In the genomic region with DNA sequence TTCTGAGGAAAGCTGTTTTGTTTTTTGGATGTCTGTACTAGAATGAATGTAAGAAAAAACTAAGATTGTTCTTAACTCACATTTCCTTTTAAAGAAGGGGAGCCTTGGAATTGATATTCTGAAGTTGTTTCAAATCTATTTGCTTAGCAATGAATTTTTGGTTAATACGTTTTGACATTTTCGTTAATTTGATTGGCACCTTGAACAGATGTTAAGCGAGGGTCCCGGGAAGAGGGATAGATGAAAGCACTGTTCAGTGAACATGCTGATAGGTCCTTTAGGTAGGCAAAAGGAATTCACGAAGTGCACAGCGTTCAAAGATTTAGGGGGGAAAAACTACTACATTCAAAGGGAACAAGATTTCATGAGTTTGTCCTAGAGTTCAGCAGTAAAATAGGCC, we compare ENCODE assay signal across 10 cellular contexts. TPM values are rescaled to one million over a fixed set of nuclear protein-coding genes. Genes with fewer than 3 reads are reported as not detected.
DNase-seq lines count a peak whose midpoint lies in the region; ATAC-seq and TF ChIP-seq lines count a peak whose summit lies in the region.
"Had no signal": no experiment of that assay in that cellular context is flagged by ENCODE, and none has a peak within 500 bp of the region (broad histone marks: within the 10 kb centered on the region; RNA-seq: fewer than 3 reads in every experiment).

No MANE protein-coding gene starts in this region.

- TF ChIP-seq POLR2A in tibial nerve (IDR thresholded peaks at IDR 0.05): no peak

- H3K36me3 ChIP-seq in tibial nerve: peaks cover 0 to 14% (median 0%) of the 10 kb centered on the region in 3 donors

- H3K27ac Mint-ChIP-seq in activated CD8-positive, alpha-beta memory T cell treated with anti-CD3 and anti-CD28 coated beads, Interleukin-2, amount 10 ng/mL, durations not matched to agents 7 days and 5 days: no peak overlapping the region
- no peak overlapping the region for H3K27ac Mint-ChIP-seq in activated CD4-positive, alpha-beta memory T cell treated with anti-CD3 and anti-CD28 coated beads for 36 hours
- no peak overlapping the region for H3K27ac Mint-ChIP-seq in stimulated activated effector memory CD8-positive, alpha-beta T cell treated with anti-CD3 and anti-CD28 coated beads, Interleukin-12 subunit alpha, Interleukin-12 subunit beta, amount 100 ng/mL, for 72 hours

- no peaks in the 10 kb centered on the region for H3K27me3 Mint-ChIP-seq in activated CD8-positive, alpha-beta memory T cell treated with anti-CD3 and anti-CD28 coated beads, Interleukin-2, amount 10 ng/mL, durations not matched to agents 7 days and 5 days
- H3K27me3 Mint-ChIP-seq in activated CD4-positive, alpha-beta memory T cell treated with anti-CD3 and anti-CD28 coated beads for 36 hours: no peaks in the 10 kb centered on the region

- TF ChIP-seq CTCF in fibroblast of villous mesenchyme (IDR thresholded peaks at IDR 0.05; ENCODE audit: insufficient read depth, low read depth, low read length): no peak
- no peak for TF ChIP-seq CTCF in tibial nerve (IDR thresholded peaks at IDR 0.05)

- H3K4me3 ChIP-seq in fibroblast of villous mesenchyme (ENCODE audit: low read depth, low read length) (peak overlapping the region; percentile 91), tibial nerve (peak overlapping the region in 2 of 4 donors; percentile 85 to 91)

- peaks cover 47% of the 10 kb centered on the region for H3K4me1 Mint-ChIP-seq in activated CD8-positive, alpha-beta memory T cell treated with anti-CD3 and anti-CD28 coated beads, Interleukin-2, amount 10 ng/mL, durations not matched to agents 7 days and 5 days
- peaks cover 60% of the 10 kb centered on the region for H3K4me1 Mint-ChIP-seq in activated CD4-positive, alpha-beta memory T cell treated with anti-CD3 and anti-CD28 coated beads for 36 hours (ENCODE audit: low read depth)
- H3K4me1 Mint-ChIP-seq in stimulated activated effector memory CD8-positive, alpha-beta T cell treated with anti-CD3 and anti-CD28 coated beads, Interleukin-12 subunit alpha, Interleukin-12 subunit beta, amount 100 ng/mL, for 72 hours: peaks cover 42% of the 10 kb centered on the region

- peak overlapping the region; percentile 86 for H3K4me3 Mint-ChIP-seq in activated CD8-positive, alpha-beta memory T cell treated with anti-CD3 and anti-CD28 coated beads, Interleukin-2, amount 10 ng/mL, durations not matched to agents 7 days and 5 days
- H3K4me3 Mint-ChIP-seq in activated CD4-positive, alpha-beta memory T cell treated with anti-CD3 and anti-CD28 coated beads for 36 hours: peak overlapping the region; percentile 97
- peak overlapping the region; percentile 87 for H3K4me3 Mint-ChIP-seq in stimulated activated effector memory CD8-positive, alpha-beta T cell treated with anti-CD3 and anti-CD28 coated beads, Interleukin-12 subunit alpha, Interleukin-12 subunit beta, amount 100 ng/mL, for 72 hours

- H3K36me3 Mint-ChIP-seq in activated CD8-positive, alpha-beta memory T cell treated with anti-CD3 and anti-CD28 coated beads, Interleukin-2, amount 10 ng/mL, durations not matched to agents 7 days and 5 days: peaks cover 41% of the 10 kb centered on the region
- H3K36me3 Mint-ChIP-seq in activated CD4-positive, alpha-beta memory T cell treated with anti-CD3 and anti-CD28 coated beads for 36 hours: peaks cover 38% of the 10 kb centered on the region
- peaks cover 40% of the 10 kb centered on the region for H3K36me3 Mint-ChIP-seq in stimulated activated effector memory CD8-positive, alpha-beta T cell treated with anti-CD3 and anti-CD28 coated beads, Interleukin-12 subunit alpha, Interleukin-12 subunit beta, amount 100 ng/mL, for 72 hours

- peaks cover 0 to 63% (median 31%) of the 10 kb centered on the region in 4 donors for H3K4me1 ChIP-seq in tibial nerve

- DNase-seq in activated CD8-positive, alpha-beta memory T cell treated with anti-CD3 and anti-CD28 coated beads, Interleukin-2, amount 10 ng/mL, durations not matched to agents 7 days and 5 days: no peak
- no peak for DNase-seq in activated CD8-positive, alpha-beta memory T cell treated with anti-CD3 and anti-CD28 coated beads, Interleukin-2, amount 50 U/mL, for 4 hours
- no peak for DNase-seq in activated CD4-positive, alpha-beta memory T cell treated with anti-CD3 and anti-CD28 coated beads for 36 hours
- DNase-seq in fibroblast of villous mesenchyme (ENCODE audit: low read depth) (no peak), AG08395 (ENCODE audit: low spot score) (no peak), tibial nerve (ENCODE audit: low spot score in 2 of 2) (no peak), NCI-H1417 (lab: John Stamatoyannopoulos, UW) (no peak)
- no peak for DNase-seq in stimulated activated effector memory CD8-positive, alpha-beta T cell treated with anti-CD3 and anti-CD28 coated beads, Interleukin-12 subunit alpha, Interleukin-12 subunit beta, amount 100 ng/mL, for 72 hours (ENCODE audit: low spot score in 2 of 2)
- DNase-seq: tibial artery had no signal

- intact Hi-C loops in activated CD4-positive, alpha-beta memory T cell treated with anti-CD3 and anti-CD28 coated beads for 36 hours (cut with micrococcal nuclease): no loop called here

- no peaks in the 10 kb centered on the region for H3K27me3 ChIP-seq in tibial nerve
- H3K27me3 ChIP-seq: tibial artery had no signal

- H3K9me3 Mint-ChIP-seq in activated CD8-positive, alpha-beta memory T cell treated with anti-CD3 and anti-CD28 coated beads, Interleukin-2, amount 10 ng/mL, durations not matched to agents 7 days and 5 days (ENCODE audit: low read depth): peaks cover 3% of the 10 kb centered on the region
- H3K9me3 Mint-ChIP-seq in activated CD4-positive, alpha-beta memory T cell treated with anti-CD3 and anti-CD28 coated beads for 36 hours: no peaks in the 10 kb centered on the region
- peaks cover 3% of the 10 kb centered on the region for H3K9me3 Mint-ChIP-seq in stimulated activated effector memory CD8-positive, alpha-beta T cell treated with anti-CD3 and anti-CD28 coated beads, Interleukin-12 subunit alpha, Interleukin-12 subunit beta, amount 100 ng/mL, for 72 hours

- no peaks in the 10 kb centered on the region for H3K9me3 ChIP-seq in tibial nerve
- H3K9me3 ChIP-seq: tibial artery had no signal

- TF ChIP-seq EP300 in tibial nerve (IDR thresholded peaks at IDR 0.05): no peak

- CTCF ChIA-PET in activated CD8-positive, alpha-beta memory T cell treated with anti-CD3 and anti-CD28 coated beads, Interleukin-2, amount 10 ng/mL, durations not matched to agents 7 days and 5 days (lab: Charles Lee): no interaction called here
- CTCF ChIA-PET in activated CD4-positive, alpha-beta memory T cell treated with anti-CD3 and anti-CD28 coated beads for 36 hours (lab: Charles Lee): no interaction called here

- ATAC-seq in activated CD8-positive, alpha-beta memory T cell treated with anti-CD3 and anti-CD28 coated beads, Interleukin-2, amount 10 ng/mL, durations not matched to agents 7 days and 5 days: no peak
- no peak for ATAC-seq in stimulated activated effector memory CD8-positive, alpha-beta T cell treated with anti-CD3 and anti-CD28 coated beads, Interleukin-12 subunit alpha, Interleukin-12 subunit beta, amount 100 ng/mL, for 72 hours

- WGBS in tibial nerve, 2 donors: 82 to 86% methylated on average over 6 of the region's 6 CpGs

- POLR2A ChIA-PET in activated CD4-positive, alpha-beta memory T cell treated with anti-CD3 and anti-CD28 coated beads for 36 hours (lab: Charles Lee): interaction anchor here (0.6 to 1.0 kb wide), 2 partner anchors 177 to 201 kb away, joined by 3 read pairs; no protein-coding TSS in a partner anchor

- no peak overlapping the region for H3K27ac ChIP-seq in tibial nerve
- H3K27ac ChIP-seq: C4-2B, tibial artery had no signal

RNA-seq across cellular contexts. Expression of gene SLC39A9, which starts 1.7 kb away (rescaled TPM):
- total RNA-seq in activated CD8-positive, alpha-beta memory T cell treated with anti-CD3 and anti-CD28 coated beads, Interleukin-2, amount 10 ng/mL, durations not matched to agents 7 days and 5 days: 10 to 100 TPM; 40.7 to 50.5 TPM
- 10 to 100 TPM; 39.3 to 40.3 TPM for total RNA-seq in activated CD4-positive, alpha-beta memory T cell treated with anti-CD3 and anti-CD28 coated beads for 36 hours
- total RNA-seq in fibroblast of villous mesenchyme (114 and 159 TPM in 2 replicates), tibial nerve (10 to 100 TPM; 52.2 to 68.4 (median 64.4) TPM)

RNA-seq across cellular contexts. Expression of gene ERH, which starts 2.1 kb away (rescaled TPM):
- total RNA-seq in activated CD8-positive, alpha-beta memory T cell treated with anti-CD3 and anti-CD28 coated beads, Interleukin-2, amount 10 ng/mL, durations not matched to agents 7 days and 5 days: 100 to 1,000 TPM; 291 to 348 TPM
- 100 to 1,000 TPM; 327 to 330 TPM for total RNA-seq in activated CD4-positive, alpha-beta memory T cell treated with anti-CD3 and anti-CD28 coated beads for 36 hours
- 108 and 121 TPM in 2 replicates for total RNA-seq in fibroblast of villous mesenchyme
- total RNA-seq in tibial nerve: 100 to 1,000 TPM in 1 of 4 donors, 10 to 100 TPM in 3; 59.4 to 113 (median 82.5) TPM
